Comparison of ENCODE assay signal across 8 cellular contexts in genomic region chr1:155005076-155005971, GRCh38. TPM values are rescaled to one million over a fixed set of nuclear protein-coding genes. Genes with fewer than 3 reads are reported as not detected.
DNase-seq lines count a peak whose midpoint lies in the region; ATAC-seq and TF ChIP-seq lines count a peak whose summit lies in the region.

No MANE protein-coding gene starts in this region.

- no peaks in the 10 kb centered on the region for H3F3A ChIP-seq in GM23248 (ENCODE audit: insufficient read depth)

- CTCF ChIA-PET in activated CD4-positive, alpha-beta memory T cell treated with anti-CD3 and anti-CD28 coated beads for 36 hours (lab: Charles Lee): interaction anchor here (0.8 to 4.2 kb wide), 6 partner anchors 11 to 68 kb away, joined by 3 to 43 read pairs (median 4); partner anchors contain the start of gene FLAD1

- ATAC-seq in heart right ventricle (peak in 6 of 8 donors; percentile 3 to 25 (median 12)), HG02840 (IDR thresholded peaks at IDR 0.05; ENCODE audit: low FRiP score, unreplicated experiment) (no peak), esophagus mucosa (no peak), HG03565 (IDR thresholded peaks at IDR 0.05; ENCODE audit: unreplicated experiment) (no peak)

- H3K4me3 ChIP-seq in GM23248 (peak overlapping the region; percentile 98; the same call in 1 of the 2 replicates), heart right ventricle (peak overlapping the region in 8 of 10 donors; percentile 87 to 97 (median 92))

- H3K27me3 Mint-ChIP-seq in activated CD4-positive, alpha-beta memory T cell treated with anti-CD3 and anti-CD28 coated beads for 36 hours: no peaks in the 10 kb centered on the region

- no peaks in the 10 kb centered on the region for H4K20me1 ChIP-seq in GM23248 (ENCODE audit: insufficient read depth)

- H3K36me3 Mint-ChIP-seq in activated CD4-positive, alpha-beta memory T cell treated with anti-CD3 and anti-CD28 coated beads for 36 hours: peaks cover 23% of the 10 kb centered on the region

- peak overlapping the region; percentile 99 for H3K27ac Mint-ChIP-seq in activated CD4-positive, alpha-beta memory T cell treated with anti-CD3 and anti-CD28 coated beads for 36 hours

- peak overlapping the region; percentile 22 for H3K4me2 ChIP-seq in GM23248 (ENCODE audit: unreplicated experiment)

- H3K9me3 ChIP-seq in GM23248 (ENCODE audit: low read depth) (no peaks in the 10 kb centered on the region), heart right ventricle (no peaks in the 10 kb centered on the region)

- TF ChIP-seq CTCF in heart right ventricle (IDR thresholded peaks at IDR 0.05): no peak

- H3K4me3 Mint-ChIP-seq in activated CD4-positive, alpha-beta memory T cell treated with anti-CD3 and anti-CD28 coated beads for 36 hours: peak overlapping the region; percentile 84

- H2AFZ ChIP-seq in GM23248: no peak overlapping the region

- H3K27me3 ChIP-seq in GM23248 (replicated peaks; ENCODE audit: insufficient read depth) (no peaks in the 10 kb centered on the region), heart right ventricle (no peaks in the 10 kb centered on the region)

- no peaks in the 10 kb centered on the region for H3K9me3 Mint-ChIP-seq in activated CD4-positive, alpha-beta memory T cell treated with anti-CD3 and anti-CD28 coated beads for 36 hours

- peaks cover 54% of the 10 kb centered on the region for H3K79me2 ChIP-seq in GM23248 (ENCODE audit: insufficient read depth)

- no peaks in the 10 kb centered on the region for H3K9me2 ChIP-seq in GM23248 (ENCODE audit: insufficient read depth)

- POLR2A ChIA-PET in activated CD4-positive, alpha-beta memory T cell treated with anti-CD3 and anti-CD28 coated beads for 36 hours (lab: Charles Lee): interaction anchor here (0.7 to 3.9 kb wide), 5 partner anchors 12 to 679 kb away, joined by 3 to 31 read pairs (median 4); partner anchors contain the start of genes CKS1B and LENEP

- peak; percentile 87 for DNase-seq in GM23248
- DNase-seq in activated CD4-positive, alpha-beta memory T cell treated with anti-CD3 and anti-CD28 coated beads for 36 hours: peak; percentile 51
- DNase-seq in heart right ventricle: peak; percentile 69 to 80
- DNase-seq in renal cortical epithelial cell (ENCODE audit: low read depth): peak; percentile 59
- DNase-seq in NCI-H526 treated with DMSO at 0.1 percent for 48 hours (lab: John Stamatoyannopoulos, UW): no peak

- H3K4me1 ChIP-seq in GM23248 (ENCODE audit: insufficient read depth): peaks cover 20% of the 10 kb centered on the region
- peaks cover 26 to 70% (median 54%) of the 10 kb centered on the region in 9 donors for H3K4me1 ChIP-seq in heart right ventricle

- WGBS in GM23248 (ENCODE audit: low coverage in 1 of 2, low lambda C conversion rate in 2 of 2, missing lambda C conversion rate in 2 of 2), 2 experiments: 20 to 22% methylated on average over 8 to 13 of the region's 17 CpGs
- WGBS in heart right ventricle, 2 donors: 43 to 44% methylated on average over 17 of the region's 17 CpGs

- no peaks in the 10 kb centered on the region for H3K36me3 ChIP-seq in GM23248 (ENCODE audit: low read depth)
- no peaks in the 10 kb centered on the region for H3K36me3 ChIP-seq in heart right ventricle

- H3K27ac ChIP-seq in GM23248 (peak overlapping the region; percentile 53), heart right ventricle (peak overlapping the region; percentile 90 to 98 (median 96))

- intact Hi-C loops in activated CD4-positive, alpha-beta memory T cell treated with anti-CD3 and anti-CD28 coated beads for 36 hours (cut with micrococcal nuclease): loop anchor here (10.0 kb wide), 2 partner anchors 671 to 1351 kb away; partner anchors contain the start of gene SNAPIN
- intact Hi-C loops in heart right ventricle (cut with DNase I): loop anchor here in 1 of 10 donors (10.0 kb wide), 1 partner anchor 59 kb away; the partner anchor contains the start of gene EFNA4

- peaks cover 44% of the 10 kb centered on the region for H3K4me1 Mint-ChIP-seq in activated CD4-positive, alpha-beta memory T cell treated with anti-CD3 and anti-CD28 coated beads for 36 hours (ENCODE audit: low read depth)

- peak overlapping the region; percentile 86 for H3K9ac ChIP-seq in GM23248

- in situ Hi-C loops in GM23248 (cut with MboI): no loop called here

RNA-seq across cellular contexts. Expression of gene ZBTB7B, which starts 2.7 kb away (rescaled TPM):
- total RNA-seq in GM23248 (2014; rRNA removed; shearing (Covaris generic)): 16.8 and 27.0 TPM in 2 replicates
- polyA plus RNA-seq in GM23248 (2016; fragmentation: Nextera tagmentation; extraction: Ambion mirVana): 2.3 and 2.9 TPM in 2 replicates
- total RNA-seq in activated CD4-positive, alpha-beta memory T cell treated with anti-CD3 and anti-CD28 coated beads for 36 hours: 100 to 1,000 TPM; 124 to 125 TPM
- total RNA-seq in heart right ventricle: 10 to 100 TPM; 25.7 to 54.7 (median 34.5) TPM
- 10 to 100 TPM; 41.1 to 51.6 TPM for polyA plus RNA-seq in heart right ventricle
- 29.2 and 36.5 TPM in 2 replicates for total RNA-seq in renal cortical epithelial cell
- 132 TPM for total RNA-seq in esophagus mucosa

RNA-seq across cellular contexts. Expression of gene LENEP, which starts 11.9 kb away (rescaled TPM):
- total RNA-seq in GM23248 (2014; rRNA removed; shearing (Covaris generic)): not detected in 2 replicates
- not detected in 2 replicates for polyA plus RNA-seq in GM23248 (2016; fragmentation: Nextera tagmentation; extraction: Ambion mirVana)
- under 1 TPM; 0.36 to 0.56 TPM for total RNA-seq in activated CD4-positive, alpha-beta memory T cell treated with anti-CD3 and anti-CD28 coated beads for 36 hours
- not detected for total RNA-seq in heart right ventricle
- not detected for polyA plus RNA-seq in heart right ventricle
- 0.60 TPM in 1 of 2 replicates, not detected in the other for total RNA-seq in renal cortical epithelial cell
- total RNA-seq in esophagus mucosa: not detected

RNA-seq across cellular contexts. Expression of gene FLAD1, which starts 22.2 kb away (rescaled TPM):
- total RNA-seq in GM23248 (2014; rRNA removed; shearing (Covaris generic)): 15.6 and 21.3 TPM in 2 replicates
- polyA plus RNA-seq in GM23248 (2016; fragmentation: Nextera tagmentation; extraction: Ambion mirVana): 26.4 and 30.2 TPM in 2 replicates
- total RNA-seq in activated CD4-positive, alpha-beta memory T cell treated with anti-CD3 and anti-CD28 coated beads for 36 hours: 10 to 100 TPM; 45.4 to 49.4 TPM
- 10 to 100 TPM; 20.1 to 36.8 (median 24.1) TPM for total RNA-seq in heart right ventricle
- polyA plus RNA-seq in heart right ventricle: 10 to 100 TPM; 25.1 to 41.6 TPM
- 21.6 and 32.5 TPM in 2 replicates for total RNA-seq in renal cortical epithelial cell
- total RNA-seq in esophagus mucosa: 29.6 TPM

RNA-seq across cellular contexts. Expression of gene DCST2, which starts 28.3 kb away (rescaled TPM):
- not detected in 2 replicates for total RNA-seq in GM23248 (2014; rRNA removed; shearing (Covaris generic))
- polyA plus RNA-seq in GM23248 (2016; fragmentation: Nextera tagmentation; extraction: Ambion mirVana): 0.14 and 0.16 TPM in 2 replicates
- total RNA-seq in activated CD4-positive, alpha-beta memory T cell treated with anti-CD3 and anti-CD28 coated beads for 36 hours: 1 to 10 TPM; 1.1 to 1.3 TPM
- under 1 TPM in 9 of 10 donors, not detected in 1; 0.15 to 0.67 (median 0.30) TPM for total RNA-seq in heart right ventricle
- polyA plus RNA-seq in heart right ventricle: 1 to 10 TPM in 1 of 2 donors, under 1 TPM in 1; 0.38 to 1.8 TPM
- total RNA-seq in renal cortical epithelial cell: 0.05 TPM in 1 of 2 replicates, not detected in the other
- 1.3 TPM for total RNA-seq in esophagus mucosa

RNA-seq across cellular contexts. Expression of gene DCST1, which starts 28.3 kb away (rescaled TPM):
- not detected in 2 replicates for total RNA-seq in GM23248 (2014; rRNA removed; shearing (Covaris generic))
- polyA plus RNA-seq in GM23248 (2016; fragmentation: Nextera tagmentation; extraction: Ambion mirVana) (not detected in 2 replicates), heart right ventricle (under 1 TPM in 1 of 2 donors, not detected in 1; 0.29 TPM)
- total RNA-seq in activated CD4-positive, alpha-beta memory T cell treated with anti-CD3 and anti-CD28 coated beads for 36 hours: under 1 TPM in 1 of 2 experiments, not detected in 1; 0.14 TPM
- total RNA-seq in heart right ventricle (not detected), renal cortical epithelial cell (not detected in 2 replicates), esophagus mucosa (0.32 TPM)

Comparison
In these comparisons a context has a peak if more than half of its experiments do, and no peak if none do; other contexts are left out.
1. ATAC-seq: peak in heart right ventricle (6 of 8); none in HG02840 (single experiment), esophagus mucosa (single experiment) and HG03565 (single experiment).